In the genomic region with DNA sequence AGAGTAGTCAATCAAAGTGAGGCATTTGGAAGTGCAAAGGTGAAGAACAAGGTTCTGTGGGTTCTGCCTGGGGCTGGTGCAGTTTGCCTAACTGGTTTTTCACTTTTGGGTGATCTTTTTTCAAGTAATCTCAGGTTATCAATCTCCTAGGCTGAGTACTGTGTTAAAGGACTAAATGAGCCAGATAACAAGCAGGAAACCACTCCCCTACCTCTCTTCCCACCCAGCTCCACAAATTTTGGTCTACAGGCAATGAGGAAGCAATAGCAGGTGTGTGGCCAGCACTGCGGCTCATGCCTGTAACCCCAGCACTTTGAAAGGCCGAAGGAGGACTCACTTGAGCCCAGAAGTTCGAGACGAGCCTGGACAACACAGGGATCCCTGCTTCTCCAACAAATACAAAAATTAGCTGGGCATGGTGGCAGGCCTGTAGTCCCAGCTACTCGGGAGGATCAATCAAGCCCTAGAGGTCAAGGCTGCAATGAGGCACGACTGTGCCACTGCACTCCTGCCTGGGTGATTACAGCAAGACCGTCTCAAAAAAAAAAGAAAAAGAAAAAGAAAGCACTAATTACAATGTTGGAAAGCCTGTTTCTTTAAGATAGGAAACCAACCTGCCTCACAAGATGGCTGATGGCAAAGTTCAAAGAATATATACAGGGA, we compare ENCODE assay signal across 17 cellular contexts.
"Had no signal": no experiment of that assay in that cellular context is flagged by ENCODE, and none has a peak within 500 bp of the region (broad histone marks: within the 10 kb centered on the region; RNA-seq: fewer than 3 reads in every experiment).

No MANE protein-coding gene starts in this region.

- H3K9ac ChIP-seq: parathyroid adenoma had no signal

- H3K36me3 ChIP-seq: neutrophil had no signal

- ATAC-seq: activated CD8-positive, alpha-beta T cell treated with anti-CD3 and anti-CD28 coated beads, Interleukin-2, amount 10 ng/mL, durations not matched to agents 7 days and 5 days; stimulated activated effector memory CD8-positive, alpha-beta T cell treated with anti-CD3 and anti-CD28 coated beads, Interleukin-12 subunit alpha, Interleukin-12 subunit beta, amount 100 ng/mL, for 72 hours had no signal

- H3K27me3 Mint-ChIP-seq: activated CD4-positive, alpha-beta T cell treated with anti-CD3 and anti-CD28 coated beads, Interleukin-2, amount 10 ng/mL, durations not matched to agents 24 days and 14 days; activated naive CD8-positive, alpha-beta T cell treated with anti-CD3 and anti-CD28 coated beads for 36 hours; dendritic cell treated with granulocyte-macrophage colony-stimulating factor and Interleukin-4, amounts not matched to agents 40 ng/mL and 50 ng/mL, for 4 days; memory B cell had no signal

- DNase-seq: activated CD4-positive, alpha-beta T cell treated with anti-CD3 and anti-CD28 coated beads, Interleukin-2, amount 10 ng/mL, durations not matched to agents 24 days and 14 days; activated CD4-positive, CD25-positive, alpha-beta regulatory T cell; activated CD8-positive, alpha-beta memory T cell treated with anti-CD3 and anti-CD28 coated beads, Interleukin-2, amount 50 U/mL, for 48 hours; activated CD8-positive, alpha-beta T cell treated with anti-CD3 and anti-CD28 coated beads, Interleukin-2, amount 10 ng/mL, durations not matched to agents 7 days and 5 days; activated naive CD8-positive, alpha-beta T cell treated with anti-CD3 and anti-CD28 coated beads for 36 hours; anterior cingulate cortex; cerebellar nuclear complex; effector memory CD4-positive, alpha-beta T cell; foreskin melanocyte; head of caudate nucleus had no signal

- H2AFZ ChIP-seq: parathyroid adenoma had no signal

- H3K9me3 ChIP-seq: neutrophil had no signal

- H3K27ac Mint-ChIP-seq: activated CD4-positive, alpha-beta T cell treated with anti-CD3 and anti-CD28 coated beads, Interleukin-2, amount 10 ng/mL, durations not matched to agents 24 days and 14 days; activated CD8-positive, alpha-beta T cell treated with anti-CD3 and anti-CD28 coated beads, Interleukin-2, amount 10 ng/mL, durations not matched to agents 7 days and 5 days; activated naive CD8-positive, alpha-beta T cell treated with anti-CD3 and anti-CD28 coated beads for 36 hours; activated T-helper 1 cell treated with anti-CD3 and anti-CD28 coated beads, Interleukin-12 subunit alpha, Interleukin-12 subunit beta, Interleukin-2, Interleukin-4 antibody, amounts not matched to agents 30 ng/mL and 10 ng/mL and 1 ng/mL, durations not matched to agents 14 hours and 24 hours and 36 hours; dendritic cell treated with granulocyte-macrophage colony-stimulating factor and Interleukin-4, amounts not matched to agents 40 ng/mL and 50 ng/mL, for 4 days; memory B cell; stimulated activated effector memory CD8-positive, alpha-beta T cell treated with anti-CD3 and anti-CD28 coated beads, Interleukin-12 subunit alpha, Interleukin-12 subunit beta, amount 100 ng/mL, for 72 hours had no signal

- H3K4me3 Mint-ChIP-seq: activated CD4-positive, alpha-beta T cell treated with anti-CD3 and anti-CD28 coated beads, Interleukin-2, amount 10 ng/mL, durations not matched to agents 24 days and 14 days; activated CD8-positive, alpha-beta T cell treated with anti-CD3 and anti-CD28 coated beads, Interleukin-2, amount 10 ng/mL, durations not matched to agents 7 days and 5 days; activated naive CD8-positive, alpha-beta T cell treated with anti-CD3 and anti-CD28 coated beads for 36 hours; dendritic cell treated with granulocyte-macrophage colony-stimulating factor and Interleukin-4, amounts not matched to agents 40 ng/mL and 50 ng/mL, for 4 days had no signal

- H3K27me3 ChIP-seq: neutrophil had no signal

- H3K9me3 Mint-ChIP-seq: activated CD4-positive, alpha-beta T cell treated with anti-CD3 and anti-CD28 coated beads, Interleukin-2, amount 10 ng/mL, durations not matched to agents 24 days and 14 days; activated naive CD8-positive, alpha-beta T cell treated with anti-CD3 and anti-CD28 coated beads for 36 hours; activated T-helper 1 cell treated with anti-CD3 and anti-CD28 coated beads, Interleukin-12 subunit alpha, Interleukin-12 subunit beta, Interleukin-2, Interleukin-4 antibody, amounts not matched to agents 30 ng/mL and 10 ng/mL and 1 ng/mL, durations not matched to agents 14 hours and 24 hours and 36 hours; dendritic cell treated with granulocyte-macrophage colony-stimulating factor and Interleukin-4, amounts not matched to agents 40 ng/mL and 50 ng/mL, for 4 days; memory B cell; stimulated activated effector memory CD8-positive, alpha-beta T cell treated with anti-CD3 and anti-CD28 coated beads, Interleukin-12 subunit alpha, Interleukin-12 subunit beta, amount 100 ng/mL, for 72 hours had no signal

- H3K27ac ChIP-seq: epithelial cell of prostate, neutrophil, parathyroid adenoma had no signal
